Comparison of ENCODE assay signal across 1 cellular context in genomic region chr6:137907170-137907569, GRCh38.
TF ChIP-seq lines count a peak whose summit lies in the region.

No MANE protein-coding gene starts in this region.

TF ChIP-seq in SK-N-SH, 30 proteins besides CTCF, POLR2A, EP300 and RAD21 (continued from another document):
- TF ChIP-seq, protein P1, sequence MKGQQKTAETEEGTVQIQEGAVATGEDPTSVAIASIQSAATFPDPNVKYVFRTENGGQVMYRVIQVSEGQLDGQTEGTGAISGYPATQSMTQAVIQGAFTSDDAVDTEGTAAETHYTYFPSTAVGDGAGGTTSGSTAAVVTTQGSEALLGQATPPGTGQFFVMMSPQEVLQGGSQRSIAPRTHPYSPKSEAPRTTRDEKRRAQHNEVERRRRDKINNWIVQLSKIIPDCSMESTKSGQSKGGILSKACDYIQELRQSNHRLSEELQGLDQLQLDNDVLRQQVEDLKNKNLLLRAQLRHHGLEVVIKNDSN (IDR thresholded peaks at IDR 0.05; ENCODE audit: borderline replicate concordance, low read depth) = no peak
- TF ChIP-seq GABPA (IDR thresholded peaks at IDR 0.05; ENCODE audit: low read depth) = no peak
- TF ChIP-seq MAX (IDR thresholded peaks at IDR 0.05; ENCODE audit: low read depth) = no peak
- no peak for TF ChIP-seq FOXJ3 (CRISPR knock-in tag; IDR thresholded peaks at IDR 0.05)
- no peak for TF ChIP-seq GATA2 (CRISPR knock-in tag; IDR thresholded peaks at IDR 0.05)
TF ChIP-seq in SK-N-SH: peak in this region for 0.
